11 cellular contexts compared by ENCODE assay signal in the genomic region with DNA sequence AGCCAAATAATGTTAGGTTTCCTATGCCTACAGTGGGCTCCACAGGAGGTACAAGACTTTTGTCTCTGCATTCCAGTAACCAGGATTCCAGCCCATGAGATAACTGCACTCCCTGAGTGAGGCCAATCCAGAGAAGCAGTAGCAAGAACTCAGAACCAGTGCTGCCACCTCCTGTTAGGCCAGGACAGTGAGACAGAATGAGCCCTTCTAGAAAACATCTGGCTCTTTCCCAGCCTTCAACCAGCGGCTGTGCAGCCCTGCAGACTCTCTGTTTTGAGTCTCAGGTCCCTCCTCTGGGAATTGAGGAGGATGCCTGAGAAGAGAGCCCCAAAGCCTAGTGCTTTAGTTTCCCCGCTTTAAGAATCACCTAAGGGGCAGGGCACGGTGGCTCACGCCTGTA. TPM values are rescaled to one million over a fixed set of nuclear protein-coding genes. Genes with fewer than 3 reads are reported as not detected.
DNase-seq lines count a peak whose midpoint lies in the region; ATAC-seq, FAIRE-seq and TF ChIP-seq lines count a peak whose summit lies in the region.
"Had no signal": no experiment of that assay in that cellular context is flagged by ENCODE, and none has a peak within 500 bp of the region (broad histone marks: within the 10 kb centered on the region; RNA-seq: fewer than 3 reads in every experiment).

No MANE protein-coding gene starts in this region.

- FAIRE-seq in frontal cortex (lab: Jason Lieb, UNC): no peak

- H3K27me3 ChIP-seq in GM23248 (replicated peaks; ENCODE audit: insufficient read depth) (no peaks in the 10 kb centered on the region), RWPE2 (ENCODE audit: insufficient read depth, poor library complexity, severe bottlenecking) (no peaks in the 10 kb centered on the region), hepatocyte (no peaks in the 10 kb centered on the region)
- H3K27me3 ChIP-seq: dorsolateral prefrontal cortex, upper lobe of left lung had no signal

- H3K9me2 ChIP-seq in GM23248 (ENCODE audit: insufficient read depth) (no peaks in the 10 kb centered on the region), hepatocyte (replicated peaks; ENCODE audit: insufficient read depth) (no peaks in the 10 kb centered on the region)

- WGBS in GM23248 (ENCODE audit: low coverage in 1 of 2, low lambda C conversion rate in 2 of 2, missing lambda C conversion rate in 2 of 2), 2 experiments: 77 to 79% methylated on average over 4 of the region's 4 CpGs
- WGBS in hepatocyte (ENCODE audit: low lambda C conversion rate, missing lambda C conversion rate): 78% methylated on average over 4 of the region's 4 CpGs

- H3K79me2 ChIP-seq in GM23248 (ENCODE audit: insufficient read depth) (no peaks in the 10 kb centered on the region), hepatocyte (no peaks in the 10 kb centered on the region)

- H3K27ac ChIP-seq in GM23248: no peak overlapping the region
- H3K27ac ChIP-seq in RWPE2 (ENCODE audit: poor library complexity, severe bottlenecking): no peak overlapping the region
- H3K27ac ChIP-seq in hepatocyte: no peak overlapping the region
- H3K27ac ChIP-seq: dorsolateral prefrontal cortex, upper lobe of left lung had no signal

- H4K20me1 ChIP-seq in GM23248 (ENCODE audit: insufficient read depth) (no peaks in the 10 kb centered on the region), hepatocyte (ENCODE audit: insufficient read depth, poor library complexity, severe bottlenecking) (no peaks in the 10 kb centered on the region)

- ATAC-seq in RWPE2 (ENCODE audit: low read depth) (peak; percentile 76), HG03342 (IDR thresholded peaks at IDR 0.05; ENCODE audit: unreplicated experiment) (no peak), GM21786 (IDR thresholded peaks at IDR 0.05; ENCODE audit: unreplicated experiment) (no peak)

- 0 out of 2 replicates have a peak, but pooled peaks have one; percentile 6 for TF ChIP-seq CTCF in AG10803 (conservative IDR thresholded peaks at IDR 0.05; ENCODE audit: low read length)
- peak; percentile 30 for TF ChIP-seq CTCF in RWPE2 (IDR thresholded peaks at IDR 0.05; ENCODE audit: poor library complexity, severe bottlenecking)
- TF ChIP-seq CTCF in hepatocyte (IDR thresholded peaks at IDR 0.05; ENCODE audit: poor library complexity): peak; percentile 45

- H2AFZ ChIP-seq in GM23248 (no peak overlapping the region), hepatocyte (no peak overlapping the region)

- DNase-seq in AG10803 (ENCODE audit: low read depth) (no peak), GM23248 (peak; percentile 26), RWPE2 (ENCODE audit: low spot score) (no peak), hepatocyte (ENCODE audit: low spot score) (peak; percentile 44), T-helper 1 cell (no peak), frontal cortex (ENCODE audit: low spot score in 2 of 2) (no peak)
- DNase-seq: activated effector memory CD4-positive, alpha-beta T cell treated with anti-CD3 and anti-CD28 coated beads, Interleukin-2, amount 50 U/mL, for 16 hours; upper lobe of left lung had no signal

- H3K9me3 ChIP-seq in GM23248 (ENCODE audit: low read depth) (no peaks in the 10 kb centered on the region), RWPE2 (ENCODE audit: severe bottlenecking) (no peaks in the 10 kb centered on the region), hepatocyte (ENCODE audit: low read depth) (no peaks in the 10 kb centered on the region)
- H3K9me3 ChIP-seq: upper lobe of left lung had no signal

- no peak overlapping the region for H3K4me3 ChIP-seq in AG10803 (ENCODE audit: low read length)
- H3K4me3 ChIP-seq in GM23248: no peak overlapping the region
- H3K4me3 ChIP-seq in RWPE2 (ENCODE audit: severe bottlenecking): no peak overlapping the region
- no peak overlapping the region for H3K4me3 ChIP-seq in hepatocyte
- H3K4me3 ChIP-seq: dorsolateral prefrontal cortex, upper lobe of left lung had no signal

- H3K9ac ChIP-seq in GM23248: no peak overlapping the region

- H3K4me1 ChIP-seq in GM23248 (ENCODE audit: insufficient read depth): no peaks in the 10 kb centered on the region
- H3K4me1 ChIP-seq in RWPE2 (ENCODE audit: insufficient read depth, poor library complexity, severe bottlenecking): no peaks in the 10 kb centered on the region
- no peaks in the 10 kb centered on the region for H3K4me1 ChIP-seq in hepatocyte (ENCODE audit: insufficient read depth)
- H3K4me1 ChIP-seq: upper lobe of left lung had no signal

- H3K4me2 ChIP-seq in GM23248 (ENCODE audit: unreplicated experiment) (no peak overlapping the region), hepatocyte (no peak overlapping the region)

- H3F3A ChIP-seq in GM23248 (ENCODE audit: insufficient read depth): no peaks in the 10 kb centered on the region

- in situ Hi-C loops in GM23248 (cut with MboI): no loop called here

- H3K36me3 ChIP-seq in GM23248 (ENCODE audit: low read depth): peaks cover 4% of the 10 kb centered on the region; the same call in 1 of the 2 replicates
- no peaks in the 10 kb centered on the region for H3K36me3 ChIP-seq in RWPE2 (ENCODE audit: low read depth)
- H3K36me3 ChIP-seq in hepatocyte (replicated peaks; ENCODE audit: insufficient read depth, low read depth): no peaks in the 10 kb centered on the region

RNA-seq across cellular contexts. Expression of a gene that starts 44.2 kb away (rescaled TPM):
- total RNA-seq in GM23248 (2014; rRNA removed; shearing (Covaris generic)): 11.6 and 15.2 TPM in 2 replicates
- 19.5 and 20.8 TPM in 2 replicates for polyA plus RNA-seq in GM23248 (2016; fragmentation: Nextera tagmentation; extraction: Ambion mirVana)
- total RNA-seq in hepatocyte: 4.9 and 6.9 TPM in 2 replicates
- 11.9 and 13.3 TPM in 2 replicates for polyA plus RNA-seq in hepatocyte
- total RNA-seq in frontal cortex: 1.6 TPM

RNA-seq across cellular contexts. Expression of a gene that starts 57.3 kb away (rescaled TPM):
- total RNA-seq in GM23248 (2014; rRNA removed; shearing (Covaris generic)): 23.9 and 26.9 TPM in 2 replicates
- 15.0 and 15.6 TPM in 2 replicates for polyA plus RNA-seq in GM23248 (2016; fragmentation: Nextera tagmentation; extraction: Ambion mirVana)
- total RNA-seq in hepatocyte: 26.7 and 27.7 TPM in 2 replicates
- polyA plus RNA-seq in hepatocyte: 18.4 and 20.4 TPM in 2 replicates
- 22.0 TPM for total RNA-seq in frontal cortex

Comparison
In these comparisons a context has a peak if more than half of its experiments do, and no peak if none do; other contexts are left out.
1. DNase-seq: peak in GM23248 (single experiment) and hepatocyte (single experiment); none in AG10803 (single experiment), RWPE2 (single experiment), T-helper 1 cell (0 of 5) and frontal cortex (0 of 2).
2. Peak in every context shown above with its lines, with median percentiles within 50 percentile points of each other: CTCF ChIP-seq.